8 cellular contexts compared by ENCODE assay signal in genomic region chr9:136665704-136666363, GRCh38. TPM values are rescaled to one million over a fixed set of nuclear protein-coding genes. Genes with fewer than 3 reads are reported as not detected.
DNase-seq lines count a peak whose midpoint lies in the region; ATAC-seq and TF ChIP-seq lines count a peak whose summit lies in the region.

No MANE protein-coding gene starts in this region.

- under 1% methylated on average over 90 of the region's 108 CpGs for WGBS in right cardiac atrium
- 0 to 2% methylated on average over 14 to 37 of the region's 108 CpGs for WGBS in tibial nerve, 2 donors

- H3K4me1 ChIP-seq in right cardiac atrium (ENCODE audit: control insufficient read depth, insufficient read depth, low read length) (no peaks in the 10 kb centered on the region), tibial nerve (peaks cover 0 to 20% (median 4%) of the 10 kb centered on the region in 4 donors), BE2C (peaks cover 4% of the 10 kb centered on the region; the same call in 1 of the 2 replicates)

- H3K36me3 ChIP-seq in tibial nerve (no peaks in the 10 kb centered on the region), BE2C (no peaks in the 10 kb centered on the region)

- H3K27me3 ChIP-seq in right cardiac atrium (ENCODE audit: control insufficient read depth, insufficient read depth) (no peaks in the 10 kb centered on the region), tibial nerve (peaks cover 0 to 69% of the 10 kb centered on the region in 2 donors), BE2C (peaks cover 13% of the 10 kb centered on the region)

- intact Hi-C loops in right cardiac atrium (cut with DNase I), result no loop called here

- no peak for TF ChIP-seq EP300 in tibial nerve (IDR thresholded peaks at IDR 0.05)

- peak overlapping the region; percentile 64 for H3K4me3 ChIP-seq in right cardiac atrium (ENCODE audit: low read length)
- H3K4me3 ChIP-seq in tibial nerve, result peak overlapping the region in 3 of 4 donors; percentile 15 to 56 (median 27)
- H3K4me3 ChIP-seq in BE2C (ENCODE audit: low read depth, low read length), result no peak overlapping the region

- no peak for ATAC-seq in right cardiac atrium
- no peak for ATAC-seq in HG02763 (IDR thresholded peaks at IDR 0.05; ENCODE audit: unreplicated experiment)
- ATAC-seq in GM21786 (IDR thresholded peaks at IDR 0.05; ENCODE audit: unreplicated experiment), result no peak

- TF ChIP-seq CTCF in tibial nerve (IDR thresholded peaks at IDR 0.05) (peak in 3 of 5 experiments; percentile 11 to 25 (median 17)), BE2C (IDR thresholded peaks at IDR 0.05; ENCODE audit: low read depth, low read length) (no peak)

- peak overlapping the region; percentile 10 for H3K27ac ChIP-seq in right cardiac atrium (ENCODE audit: low read length)
- H3K27ac ChIP-seq in tibial nerve, result peak overlapping the region in 1 of 4 donors; percentile 44

- no peaks in the 10 kb centered on the region for H3K9me3 ChIP-seq in right cardiac atrium (ENCODE audit: control insufficient read depth, low read length)
- no peaks in the 10 kb centered on the region for H3K9me3 ChIP-seq in tibial nerve
- H3K9me3 ChIP-seq in BE2C, result no peaks in the 10 kb centered on the region

- DNase-seq in activated gamma-delta T cell (lab: John Stamatoyannopoulos, UW), result peak; percentile 32
- no peak for DNase-seq in activated gamma-delta T cell treated with Interleukin-2 at 50 U/mL for 16 hours
- DNase-seq in UCSD-AML1 (lab: John Stamatoyannopoulos, UW; ENCODE audit: unreplicated experiment), result peak; percentile 67
- peak in 2 of 3 donors; percentile 48 to 75 for DNase-seq in right cardiac atrium
- no peak for DNase-seq in tibial nerve (ENCODE audit: low spot score in 2 of 2)
- no peak for DNase-seq in BE2C

- no peak for TF ChIP-seq POLR2A in tibial nerve (IDR thresholded peaks at IDR 0.05)

RNA-seq across cellular contexts. Expression of gene EGFL7, which starts 3.1 kb away (rescaled TPM):
- total RNA-seq in right cardiac atrium, result 100 to 1,000 TPM in 1 of 4 donors, 10 to 100 TPM in 3; 73.3 to 148 (median 83.0) TPM
- polyA plus RNA-seq in right cardiac atrium, result 113 TPM
- total RNA-seq in tibial nerve, result 100 to 1,000 TPM in 3 of 4 donors, 10 to 100 TPM in 1; 95.2 to 229 (median 179) TPM
- polyA plus RNA-seq in BE2C (2012; ENCODE audit: insufficient read depth, insufficient read length, low read depth), result 154 TPM

RNA-seq across cellular contexts. Expression of gene AGPAT2, which starts 21.4 kb away (rescaled TPM):
- total RNA-seq in right cardiac atrium (10 to 100 TPM; 63.0 to 92.0 (median 70.2) TPM), tibial nerve (100 to 1,000 TPM in 3 of 4 donors, 10 to 100 TPM in 1; 79.6 to 292 (median 151) TPM)
- polyA plus RNA-seq in right cardiac atrium, result 149 TPM
- polyA plus RNA-seq in BE2C (2012; ENCODE audit: insufficient read depth, insufficient read length, low read depth), result 82.5 TPM

RNA-seq across cellular contexts. Expression of gene DIPK1B, which starts 46.5 kb away (rescaled TPM):
- 10 to 100 TPM; 34.2 to 40.8 (median 36.4) TPM for total RNA-seq in right cardiac atrium
- 42.7 TPM for polyA plus RNA-seq in right cardiac atrium
- 10 to 100 TPM in 2 of 4 donors, 1 to 10 TPM in 2; 5.4 to 37.9 (median 15.8) TPM for total RNA-seq in tibial nerve
- 119 TPM for polyA plus RNA-seq in BE2C (2012; ENCODE audit: insufficient read depth, insufficient read length, low read depth)

Comparison
In these comparisons a context has a peak if more than half of its experiments do, and no peak if none do; other contexts are left out.
1. DNase-seq: peak in activated gamma-delta T cell (single experiment), UCSD-AML1 (single experiment) and right cardiac atrium (2 of 3); none in activated gamma-delta T cell treated with Interleukin-2 at 50 U/mL for 16 hours (single experiment), tibial nerve (0 of 2) and BE2C (single experiment).